In the genomic region with DNA sequence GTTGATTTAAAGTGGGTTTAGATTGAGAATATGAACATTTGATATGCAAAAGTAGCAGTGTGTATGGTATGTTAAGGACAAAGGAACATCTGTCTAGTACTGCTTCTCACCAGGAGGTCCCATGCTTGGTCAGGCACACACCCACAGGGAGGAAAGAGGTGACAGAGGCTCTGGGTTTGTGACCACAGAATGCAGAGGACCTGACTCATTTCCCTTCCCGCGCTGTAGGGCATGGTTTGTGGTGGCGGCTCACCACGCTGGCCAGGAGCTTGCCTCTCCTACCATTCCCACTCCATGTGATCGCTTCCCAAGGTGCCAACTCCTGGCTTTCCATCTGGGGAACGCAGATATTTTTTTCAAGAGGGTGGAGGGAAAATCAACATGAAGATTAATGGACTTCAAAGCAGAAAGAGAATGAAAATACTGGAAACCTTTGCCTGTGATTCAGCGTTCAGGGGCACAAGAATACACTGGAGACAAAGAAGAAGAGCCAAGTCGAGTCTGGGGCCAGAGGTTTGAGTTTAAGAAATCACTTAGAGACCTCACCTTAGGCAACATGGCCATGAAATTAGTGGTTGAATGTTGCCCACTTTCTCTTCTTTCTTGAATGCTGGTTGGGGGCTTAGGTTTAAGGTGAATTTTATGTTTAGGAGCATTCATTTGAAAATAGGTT, we compare ENCODE assay signal across 8 cellular contexts.
DNase-seq lines count a peak whose midpoint lies in the region; ATAC-seq and TF ChIP-seq lines count a peak whose summit lies in the region.

No MANE protein-coding gene starts in this region.

- no peak overlapping the region for H2AFZ ChIP-seq in Karpas-422 (ENCODE audit: low read length)

- H3K4me1 ChIP-seq in Karpas-422 (ENCODE audit: low read length): no peaks in the 10 kb centered on the region

- no peak overlapping the region for H3K27ac ChIP-seq in Karpas-422 (ENCODE audit: low read length)

- ATAC-seq in GM18499 (IDR thresholded peaks at IDR 0.05; ENCODE audit: insufficient read depth, unreplicated experiment) (peak; percentile 98), GM21786 (IDR thresholded peaks at IDR 0.05; ENCODE audit: unreplicated experiment) (peak; percentile 98)

- H4K20me1 ChIP-seq in Karpas-422 (ENCODE audit: insufficient read depth, low read depth, low read length): no peaks in the 10 kb centered on the region

- H3K36me3 ChIP-seq in Karpas-422 (ENCODE audit: insufficient read depth, low read length): no peaks in the 10 kb centered on the region

- TF ChIP-seq CTCF in cardiac fibroblast (IDR thresholded peaks at IDR 0.05; ENCODE audit: low read depth, low read length) (no peak), type B pancreatic cell (conservative IDR thresholded peaks at IDR 0.05) (no peak)

- no peaks in the 10 kb centered on the region for H3K27me3 Mint-ChIP-seq in type B pancreatic cell

- H3K9me3 Mint-ChIP-seq in type B pancreatic cell: peaks cover 9% of the 10 kb centered on the region

- H3K9ac ChIP-seq in Karpas-422 (ENCODE audit: low read length): no peak overlapping the region

- H3K36me3 Mint-ChIP-seq in type B pancreatic cell: peaks cover 8% of the 10 kb centered on the region

- no peaks in the 10 kb centered on the region for H3K9me2 ChIP-seq in Karpas-422 (replicated peaks; ENCODE audit: insufficient read depth, low read length)

- H3K4me2 ChIP-seq in Karpas-422 (ENCODE audit: low read depth, low read length, poor library complexity, severe bottlenecking): no peak overlapping the region

- no peak overlapping the region for H3K4me3 Mint-ChIP-seq in type B pancreatic cell

- DNase-seq in KG1 (lab: John Stamatoyannopoulos, UW) (peak; percentile 32), cardiac fibroblast (ENCODE audit: low read depth in 2 of 2) (peak; percentile 75 to 93), NOMO-1 treated with DMSO at 0.1 percent for 48 hours (lab: John Stamatoyannopoulos, UW; ENCODE audit: unreplicated experiment) (no peak), Karpas-422 (no peak), type B pancreatic cell (ENCODE audit: extremely low spot score, unreplicated experiment) (no peak)
- no peak for DNase-seq in stimulated activated CD4-positive, alpha-beta T cell treated with anti-CD3 and anti-CD28 coated beads, Interleukin-4, amount 100 ng/mL, for 24 hours

- H3K79me2 ChIP-seq in Karpas-422 (ENCODE audit: low read length): no peaks in the 10 kb centered on the region

- no peaks in the 10 kb centered on the region for H3K27me3 ChIP-seq in Karpas-422 (ENCODE audit: low read length)

- H3K4me3 ChIP-seq in cardiac fibroblast (replicated peaks in 1 of 2; ENCODE audit: low read depth in 2 of 2, low read length in 2 of 2): no peak overlapping the region
- H3K4me3 ChIP-seq in Karpas-422 (ENCODE audit: low read length): no peak overlapping the region

- H3K27ac Mint-ChIP-seq in type B pancreatic cell: no peak overlapping the region

- peaks cover 18% of the 10 kb centered on the region for H3K4me1 Mint-ChIP-seq in type B pancreatic cell (ENCODE audit: unreplicated experiment)

- H3K9me3 ChIP-seq in Karpas-422 (ENCODE audit: low read length): no peaks in the 10 kb centered on the region

Comparison
In these comparisons a context has a peak if more than half of its experiments do, and no peak if none do; other contexts are left out.
1. DNase-seq: peak in KG1 (single experiment) and cardiac fibroblast (2 of 2); none in NOMO-1 treated with DMSO at 0.1 percent for 48 hours (single experiment), Karpas-422 (single experiment), stimulated activated CD4-positive, alpha-beta T cell treated with anti-CD3 and anti-CD28 coated beads, Interleukin-4, amount 100 ng/mL, for 24 hours (single experiment) and type B pancreatic cell (single experiment).